ENCODE assay signal across 2 cellular contexts in the genomic region with DNA sequence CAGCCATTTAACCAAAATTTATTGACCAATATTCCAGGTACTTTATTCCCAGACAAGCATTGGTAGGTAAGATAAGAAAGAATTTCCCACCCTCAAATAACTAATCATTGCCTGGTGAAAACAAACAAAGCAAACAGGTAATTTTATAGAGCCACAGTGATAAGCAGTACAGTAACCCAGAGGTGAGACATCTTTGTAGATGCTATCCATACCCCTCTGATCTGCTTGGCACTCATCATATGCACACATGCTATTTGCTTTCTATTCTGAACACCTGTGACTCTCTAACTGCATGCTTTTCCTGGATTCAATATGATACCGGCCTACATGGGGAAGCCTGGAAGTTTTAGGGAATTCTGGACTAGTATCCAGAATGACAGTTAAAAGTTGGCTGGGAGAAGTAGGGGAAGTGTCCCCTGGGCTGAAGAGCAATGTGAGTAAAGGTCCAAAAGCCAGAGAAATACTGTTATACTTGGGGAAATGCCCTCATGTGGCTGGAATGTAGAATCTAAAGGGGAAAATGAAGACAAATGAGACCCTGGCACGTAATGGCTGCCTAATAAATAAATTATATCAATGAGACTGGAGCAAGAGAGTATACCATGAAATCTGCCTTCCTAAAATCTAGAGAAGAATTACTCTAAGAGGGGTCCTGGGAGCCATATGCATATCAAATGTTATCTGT.
TF ChIP-seq lines count a peak whose summit lies in the region.

No MANE protein-coding gene starts in this region.

TF ChIP-seq in SK-N-SH, 30 proteins besides CTCF, POLR2A, EP300 and RAD21 (continued from another document):
- TF ChIP-seq TEAD4 (IDR thresholded peaks at IDR 0.05; ENCODE audit: borderline replicate concordance, insufficient read depth) (no peak), RFX5 (IDR thresholded peaks at IDR 0.05; ENCODE audit: low read length) (no peak)
- TF ChIP-seq, protein P1, sequence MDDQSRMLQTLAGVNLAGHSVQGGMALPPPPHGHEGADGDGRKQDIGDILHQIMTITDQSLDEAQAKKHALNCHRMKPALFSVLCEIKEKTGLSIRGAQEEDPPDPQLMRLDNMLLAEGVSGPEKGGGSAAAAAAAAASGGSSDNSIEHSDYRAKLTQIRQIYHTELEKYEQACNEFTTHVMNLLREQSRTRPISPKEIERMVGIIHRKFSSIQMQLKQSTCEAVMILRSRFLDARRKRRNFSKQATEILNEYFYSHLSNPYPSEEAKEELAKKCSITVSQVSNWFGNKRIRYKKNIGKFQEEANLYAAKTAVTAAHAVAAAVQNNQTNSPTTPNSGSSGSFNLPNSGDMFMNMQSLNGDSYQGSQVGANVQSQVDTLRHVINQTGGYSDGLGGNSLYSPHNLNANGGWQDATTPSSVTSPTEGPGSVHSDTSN (IDR thresholded peaks at IDR 0.05): no peak

TF ChIP-seq in SK-N-SH treated with all-trans-retinoic acid at 6 μM for 48 hours, 23 proteins besides CTCF, POLR2A, EP300 and RAD21 (continued from another document):
- TF ChIP-seq, protein P2, sequence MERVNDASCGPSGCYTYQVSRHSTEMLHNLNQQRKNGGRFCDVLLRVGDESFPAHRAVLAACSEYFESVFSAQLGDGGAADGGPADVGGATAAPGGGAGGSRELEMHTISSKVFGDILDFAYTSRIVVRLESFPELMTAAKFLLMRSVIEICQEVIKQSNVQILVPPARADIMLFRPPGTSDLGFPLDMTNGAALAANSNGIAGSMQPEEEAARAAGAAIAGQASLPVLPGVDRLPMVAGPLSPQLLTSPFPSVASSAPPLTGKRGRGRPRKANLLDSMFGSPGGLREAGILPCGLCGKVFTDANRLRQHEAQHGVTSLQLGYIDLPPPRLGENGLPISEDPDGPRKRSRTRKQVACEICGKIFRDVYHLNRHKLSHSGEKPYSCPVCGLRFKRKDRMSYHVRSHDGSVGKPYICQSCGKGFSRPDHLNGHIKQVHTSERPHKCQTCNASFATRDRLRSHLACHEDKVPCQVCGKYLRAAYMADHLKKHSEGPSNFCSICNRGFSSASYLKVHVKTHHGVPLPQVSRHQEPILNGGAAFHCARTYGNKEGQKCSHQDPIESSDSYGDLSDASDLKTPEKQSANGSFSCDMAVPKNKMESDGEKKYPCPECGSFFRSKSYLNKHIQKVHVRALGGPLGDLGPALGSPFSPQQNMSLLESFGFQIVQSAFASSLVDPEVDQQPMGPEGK (CRISPR knock-in tag; IDR thresholded peaks at IDR 0.05; ENCODE audit: borderline replicate concordance): no peak
- TF ChIP-seq ISL1 (CRISPR knock-in tag; IDR thresholded peaks at IDR 0.05): no peak
- TF ChIP-seq SNAI2 (CRISPR knock-in tag; IDR thresholded peaks at IDR 0.05): no peak
- no peak for TF ChIP-seq RARB (CRISPR knock-in tag; IDR thresholded peaks at IDR 0.05)
- TF ChIP-seq, protein P3, sequence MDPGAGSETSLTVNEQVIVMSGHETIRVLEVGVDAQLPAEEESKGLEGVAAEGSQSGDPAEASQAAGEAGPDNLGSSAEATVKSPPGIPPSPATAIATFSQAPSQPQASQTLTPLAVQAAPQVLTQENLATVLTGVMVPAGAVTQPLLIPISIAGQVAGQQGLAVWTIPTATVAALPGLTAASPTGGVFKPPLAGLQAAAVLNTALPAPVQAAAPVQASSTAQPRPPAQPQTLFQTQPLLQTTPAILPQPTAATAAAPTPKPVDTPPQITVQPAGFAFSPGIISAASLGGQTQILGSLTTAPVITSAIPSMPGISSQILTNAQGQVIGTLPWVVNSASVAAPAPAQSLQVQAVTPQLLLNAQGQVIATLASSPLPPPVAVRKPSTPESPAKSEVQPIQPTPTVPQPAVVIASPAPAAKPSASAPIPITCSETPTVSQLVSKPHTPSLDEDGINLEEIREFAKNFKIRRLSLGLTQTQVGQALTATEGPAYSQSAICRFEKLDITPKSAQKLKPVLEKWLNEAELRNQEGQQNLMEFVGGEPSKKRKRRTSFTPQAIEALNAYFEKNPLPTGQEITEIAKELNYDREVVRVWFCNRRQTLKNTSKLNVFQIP (CRISPR knock-in tag; IDR thresholded peaks at IDR 0.05; ENCODE audit: borderline replicate concordance, low read depth): no peak
- TF ChIP-seq ZFP30 (CRISPR knock-in tag; IDR thresholded peaks at IDR 0.05): no peak
- TF ChIP-seq ESRRG (CRISPR knock-in tag; IDR thresholded peaks at IDR 0.05): no peak
- no peak for TF ChIP-seq ZNF8 (CRISPR knock-in tag; IDR thresholded peaks at IDR 0.05)
- TF ChIP-seq, protein P4, sequence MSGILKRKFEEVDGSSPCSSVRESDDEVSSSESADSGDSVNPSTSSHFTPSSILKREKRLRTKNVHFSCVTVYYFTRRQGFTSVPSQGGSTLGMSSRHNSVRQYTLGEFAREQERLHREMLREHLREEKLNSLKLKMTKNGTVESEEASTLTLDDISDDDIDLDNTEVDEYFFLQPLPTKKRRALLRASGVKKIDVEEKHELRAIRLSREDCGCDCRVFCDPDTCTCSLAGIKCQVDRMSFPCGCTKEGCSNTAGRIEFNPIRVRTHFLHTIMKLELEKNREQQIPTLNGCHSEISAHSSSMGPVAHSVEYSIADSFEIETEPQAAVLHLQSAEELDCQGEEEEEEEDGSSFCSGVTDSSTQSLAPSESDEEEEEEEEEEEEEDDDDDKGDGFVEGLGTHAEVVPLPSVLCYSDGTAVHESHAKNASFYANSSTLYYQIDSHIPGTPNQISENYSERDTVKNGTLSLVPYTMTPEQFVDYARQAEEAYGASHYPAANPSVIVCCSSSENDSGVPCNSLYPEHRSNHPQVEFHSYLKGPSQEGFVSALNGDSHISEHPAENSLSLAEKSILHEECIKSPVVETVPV (CRISPR knock-in tag; IDR thresholded peaks at IDR 0.05): no peak
- TF ChIP-seq OSR1 (CRISPR knock-in tag; IDR thresholded peaks at IDR 0.05): no peak
- no peak for TF ChIP-seq CSDC2 (CRISPR knock-in tag; IDR thresholded peaks at IDR 0.05)
- TF ChIP-seq ZFP3 (CRISPR knock-in tag; IDR thresholded peaks at IDR 0.05): no peak
